6 cellular contexts compared by ENCODE assay signal in genomic region chr16:56090076-56090475, GRCh38.
"Had no signal": no experiment of that assay in that cellular context is flagged by ENCODE, and none has a peak within 500 bp of the region (broad histone marks: within the 10 kb centered on the region; RNA-seq: fewer than 3 reads in every experiment).

No MANE protein-coding gene starts in this region.

- FAIRE-seq: HepG2, HTR-8/SVneo, K562 had no signal

- DNase-seq: IMR-90, KBM-7 had no signal

- H3K4me3 ChIP-seq: K562 had no signal

- ATAC-seq: HepG2, K562 had no signal

- H3K27ac ChIP-seq: HL-60 had no signal
